Comparison of ENCODE assay signal across 9 cellular contexts in the genomic region with DNA sequence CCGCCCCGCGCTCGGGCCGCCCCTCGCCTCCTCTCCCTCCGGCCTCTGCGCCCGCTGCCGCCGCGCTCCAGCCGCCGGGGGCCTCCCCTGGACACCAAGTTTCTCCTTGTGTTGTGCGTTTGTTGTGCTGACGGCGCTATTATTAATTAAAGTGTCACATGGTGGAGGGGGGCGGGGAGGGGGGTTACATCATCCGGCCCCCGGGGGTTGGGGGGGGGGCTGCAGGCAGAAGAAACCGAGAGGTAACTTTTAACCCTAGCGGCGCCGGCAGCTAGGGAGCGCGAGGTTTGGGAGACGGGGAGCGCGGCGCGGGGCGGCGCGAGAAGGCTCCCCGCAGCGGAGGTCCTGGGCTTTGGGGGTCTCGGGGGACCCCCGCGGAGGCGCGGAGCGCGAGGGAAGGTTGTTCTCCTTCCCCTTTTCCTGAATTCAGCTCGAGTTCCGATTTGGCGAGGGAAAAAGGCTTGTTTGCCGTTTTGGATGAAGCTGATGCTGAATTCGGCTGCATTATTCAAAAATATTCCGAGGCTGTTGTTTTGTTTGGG. TPM values are rescaled to one million over a fixed set of nuclear protein-coding genes. Genes with fewer than 3 reads are reported as not detected.
A peak's percentile ranks its signal among the peaks of the same experiment; 100 is the strongest.
DNase-seq lines count a peak whose midpoint lies in the region; ATAC-seq and TF ChIP-seq lines count a peak whose summit lies in the region.
"Had no signal": no experiment of that assay in that cellular context is flagged by ENCODE, and none has a peak within 500 bp of the region (broad histone marks: within the 10 kb centered on the region; RNA-seq: fewer than 3 reads in every experiment).

TSS of gene HRK (minus strand) at position 117 of the 542 bp plus-strand sequence. CDS start 134 bp downstream, outside the sequence.

- peak within 1 kb of the TSS; percentile 87 for H3K4me2 ChIP-seq in HCT116 (ENCODE audit: low read length)

- H3K27me3 ChIP-seq in HCT116 (ENCODE audit: insufficient read depth, low read length), result no peaks in the 10 kb centered on the region
- H3K27me3 ChIP-seq in RWPE2 (ENCODE audit: insufficient read depth, poor library complexity, severe bottlenecking), result peaks cover 44% of the 10 kb centered on the region
- H3K27me3 ChIP-seq in left ventricle myocardium inferior (ENCODE audit: low read depth), result peaks cover 82% of the 10 kb centered on the region
- H3K27me3 ChIP-seq in thoracic aorta (replicated peaks; ENCODE audit: insufficient read depth), result peaks cover 22% of the 10 kb centered on the region

- no peaks in the 10 kb centered on the region for H3K79me2 ChIP-seq in HCT116 (ENCODE audit: insufficient read depth, low read length)

- peak within 1 kb of the TSS; percentile 61 to 67 for H3K4me3 ChIP-seq in HCT116 (replicated peaks in 1 of 2; ENCODE audit: low read depth in 1 of 2, low read length in 2 of 2)
- peak within 1 kb of the TSS; percentile 40 for H3K4me3 ChIP-seq in RWPE2 (ENCODE audit: severe bottlenecking)
- peak within 1 kb of the TSS; percentile 63 for H3K4me3 ChIP-seq in left ventricle myocardium inferior
- peak within 1 kb of the TSS; percentile 48 for H3K4me3 ChIP-seq in thoracic aorta

- peak within 1 kb of the TSS; percentile 65 for H3K9ac ChIP-seq in HCT116 (ENCODE audit: low read length)

- H4K20me1 ChIP-seq in HCT116 (ENCODE audit: insufficient read depth), result no peaks in the 10 kb centered on the region

- peak within 1 kb of the TSS; percentile 90 for H2AFZ ChIP-seq in HCT116 (ENCODE audit: low read depth, low read length, poor library complexity, severe bottlenecking)

- peak; percentile 74 for TF ChIP-seq POLR2A in HCT116 (IDR thresholded peaks at IDR 0.05; ENCODE audit: borderline replicate concordance, extremely low read depth, insufficient read depth, insufficient read length)

- ATAC-seq in HCT116 (no peak), RWPE2 (ENCODE audit: low read depth) (no peak), thoracic aorta (ENCODE audit: insufficient number of reproducible peaks, low FRiP score, low read depth) (no peak), HG03457 (IDR thresholded peaks at IDR 0.05; ENCODE audit: unreplicated experiment) (no peak), HG02884 (IDR thresholded peaks at IDR 0.05; ENCODE audit: unreplicated experiment) (no peak)

- TF ChIP-seq CTCF in HCT116 (IDR thresholded peaks at IDR 0.05 in 2 of 3, conservative IDR thresholded peaks at IDR 0.05 in 1 of 3; ENCODE audit: borderline replicate concordance in 1 of 3, insufficient read depth in 1 of 3, low read depth in 2 of 3, low read length in 2 of 3), result no peak
- no peak for TF ChIP-seq CTCF in RWPE2 (IDR thresholded peaks at IDR 0.05; ENCODE audit: poor library complexity, severe bottlenecking)
- TF ChIP-seq CTCF in left ventricle myocardium inferior (IDR thresholded peaks at IDR 0.05; ENCODE audit: borderline replicate concordance), result no peak
- no peak for TF ChIP-seq CTCF in thoracic aorta (IDR thresholded peaks at IDR 0.05)

- peak; percentile 65 for DNase-seq in COR-L47 (lab: John Stamatoyannopoulos, UW)
- DNase-seq in HCT116 (ENCODE audit: low read depth, low spot score), result no peak
- no peak for DNase-seq in RWPE2 (ENCODE audit: low spot score)
- DNase-seq in left ventricle myocardium inferior, result no peak
- DNase-seq in thoracic aorta (ENCODE audit: low spot score), result no peak
- DNase-seq in superior temporal gyrus (ENCODE audit: extremely low spot score), result no peak

- TF ChIP-seq RAD21 in HCT116 (IDR thresholded peaks at IDR 0.05; ENCODE audit: low read depth), result no peak

- intact Hi-C loops in HCT116 (cut with micrococcal nuclease) (no loop called here), left ventricle myocardium inferior (cut with micrococcal nuclease) (no loop called here)

- CTCF ChIA-PET in HCT116 (lab: Charles Lee), result interaction anchor here (1.8 to 1.9 kb wide), 2 partner anchors 18 to 122 kb away, joined by 8 to 16 read pairs; no protein-coding TSS in a partner anchor

- no TSS peak for BruUV-seq in HCT116 (replicated peaks; lab: Mats Ljungman, UMichigan)

- peaks cover 14 to 32% of the 10 kb centered on the region in 2 experiments; a peak in 3 of 4 replicates for H3K4me1 ChIP-seq in HCT116 (ENCODE audit: control insufficient read depth in 1 of 2, insufficient read depth in 2 of 2, low read length in 2 of 2)
- peaks cover 5% of the 10 kb centered on the region for H3K4me1 ChIP-seq in RWPE2 (ENCODE audit: insufficient read depth, poor library complexity, severe bottlenecking)
- H3K4me1 ChIP-seq in left ventricle myocardium inferior, result peaks cover 44% of the 10 kb centered on the region
- H3K4me1 ChIP-seq in thoracic aorta (ENCODE audit: control insufficient read depth in 1 of 2, low read depth in 2 of 2), result peaks cover 15 to 44% of the 10 kb centered on the region in 2 donors

- H3K9me2 ChIP-seq in HCT116 (ENCODE audit: insufficient read depth), result no peaks in the 10 kb centered on the region

- RAD21 ChIA-PET in HCT116 (lab: Charles Lee; ENCODE audit: low non-redundant PET in 1 of 2, low total read pairs in 2 of 2, uncharacterized antibody in 2 of 2, unreplicated experiment in 2 of 2), result no interaction called here

- POLR2A ChIA-PET in HCT116 (lab: Charles Lee), result interaction anchor here (1.0 kb wide), 1 partner anchor 375 kb away, joined by 4 read pairs; no protein-coding TSS in a partner anchor

- H3K9me3 ChIP-seq in HCT116 (ENCODE audit: control insufficient read depth in 1 of 2, insufficient read depth in 1 of 2, low read depth in 1 of 2, low read length in 2 of 2) (no peaks in the 10 kb centered on the region), RWPE2 (ENCODE audit: severe bottlenecking) (no peaks in the 10 kb centered on the region), left ventricle myocardium inferior (replicated peaks) (no peaks in the 10 kb centered on the region), thoracic aorta (no peaks in the 10 kb centered on the region)

- H3K27ac ChIP-seq in HCT116 (ENCODE audit: low read depth, low read length) (peak within 1 kb of the TSS; percentile 34; the same call in 1 of the 2 replicates), RWPE2 (ENCODE audit: poor library complexity, severe bottlenecking) (no peak within 1 kb of the TSS), left ventricle myocardium inferior (replicated peaks) (no peak within 1 kb of the TSS), thoracic aorta (no peak within 1 kb of the TSS)

- H3K36me3 ChIP-seq in HCT116 (ENCODE audit: control insufficient read depth in 1 of 2, insufficient read depth in 2 of 2, low read length in 2 of 2) (no peaks in the 10 kb centered on the region), RWPE2 (ENCODE audit: low read depth) (no peaks in the 10 kb centered on the region), left ventricle myocardium inferior (no peaks in the 10 kb centered on the region), thoracic aorta (no peaks in the 10 kb centered on the region)

TF ChIP-seq in HCT116, 20 proteins besides CTCF, POLR2A, EP300 and RAD21:
- no peak for TF ChIP-seq SIN3A (IDR thresholded peaks at IDR 0.05; ENCODE audit: low read depth)
- TF ChIP-seq ZFX (IDR thresholded peaks at IDR 0.05), result peak; percentile 27; the same call in 1 of the 2 replicates
- TF ChIP-seq CBX3 (IDR thresholded peaks at IDR 0.05; ENCODE audit: low read depth), result no peak
- peak; percentile 43 for TF ChIP-seq TCF7L2 (IDR thresholded peaks at IDR 0.05; ENCODE audit: borderline replicate concordance, extremely low read depth, insufficient read depth, insufficient read length)
- 0 out of 2 replicates have a peak, but pooled peaks have one; percentile 53 for TF ChIP-seq POLR2AphosphoS5 (IDR thresholded peaks at IDR 0.05; ENCODE audit: low read depth, low read length)

RNA-seq across cellular contexts. Expression of gene HRK, which starts in this region (rescaled TPM):
- total RNA-seq in HCT116 (2021; ENCODE audit: unreplicated experiment), result 4.3 TPM
- 1.2 and 1.6 TPM in 2 replicates for polyA plus RNA-seq in HCT116 (2012)
- total RNA-seq in left ventricle myocardium inferior, result 0.77 TPM
- total RNA-seq in thoracic aorta, result under 1 TPM in 1 of 2 donors, not detected in 1; 0.14 TPM
- polyA plus RNA-seq: liver had no signal
